ENCODE assay signal across 20 cellular contexts in genomic region chr15:71375934-71376333, GRCh38.
A peak's percentile ranks its signal among the peaks of the same experiment; 100 is the strongest.
DNase-seq lines count a peak whose midpoint lies in the region; ATAC-seq and TF ChIP-seq lines count a peak whose summit lies in the region.
"Had no signal": no experiment of that assay in that cellular context is flagged by ENCODE, and none has a peak within 500 bp of the region (broad histone marks: within the 10 kb centered on the region; RNA-seq: fewer than 3 reads in every experiment).

No MANE protein-coding gene starts in this region.

- H3K27me3 Mint-ChIP-seq in activated CD8-positive, alpha-beta T cell treated with anti-CD3 and anti-CD28 coated beads for 36 hours, result peaks cover 4% of the 10 kb centered on the region
- H3K27me3 Mint-ChIP-seq: CD4-positive, alpha-beta memory T cell had no signal

- H3K36me3 Mint-ChIP-seq in activated CD8-positive, alpha-beta T cell treated with anti-CD3 and anti-CD28 coated beads for 36 hours (ENCODE audit: low read depth), result peaks cover 4% of the 10 kb centered on the region

- no peaks in the 10 kb centered on the region for H3K27me3 ChIP-seq in foreskin keratinocyte
- H3K27me3 ChIP-seq: BLaER1 treated with 17β-estradiol and CSF1 and Interleukin-3, amounts not matched to agents 10 nM and 100 nM had no signal

- no peak overlapping the region for H3K4me3 Mint-ChIP-seq in activated CD8-positive, alpha-beta T cell treated with anti-CD3 and anti-CD28 coated beads for 36 hours

- peaks cover 17% of the 10 kb centered on the region for H3K4me1 Mint-ChIP-seq in activated CD8-positive, alpha-beta T cell treated with anti-CD3 and anti-CD28 coated beads for 36 hours (ENCODE audit: low read depth)

- POLR2A ChIA-PET in activated CD8-positive, alpha-beta T cell treated with anti-CD3 and anti-CD28 coated beads for 36 hours (lab: Charles Lee), result no interaction called here

- no peak for ATAC-seq in foreskin keratinocyte
- ATAC-seq in activated CD8-positive, alpha-beta T cell treated with anti-CD3 and anti-CD28 coated beads for 36 hours, result no peak
- ATAC-seq: Panc1, SK-N-SH treated with all-trans-retinoic acid at 6 μM for 48 hours had no signal

- CTCF ChIA-PET in activated CD8-positive, alpha-beta T cell treated with anti-CD3 and anti-CD28 coated beads for 36 hours (lab: Charles Lee), result no interaction called here

- no peak for TF ChIP-seq CTCF in epithelial cell of esophagus (IDR thresholded peaks at IDR 0.05; ENCODE audit: insufficient read depth, low read depth, low read length, missing control alignments)
- TF ChIP-seq CTCF in foreskin keratinocyte (conservative IDR thresholded peaks at IDR 0.05), result no peak
- no peak for TF ChIP-seq CTCF in activated CD8-positive, alpha-beta T cell treated with anti-CD3 and anti-CD28 coated beads for 36 hours (IDR thresholded peaks at IDR 0.05)

- peaks cover 8% of the 10 kb centered on the region for H3K4me1 ChIP-seq in foreskin keratinocyte
- H3K4me1 ChIP-seq: BLaER1 treated with 17β-estradiol and CSF1 and Interleukin-3, amounts not matched to agents 10 nM and 100 nM had no signal

- peaks cover 5% of the 10 kb centered on the region for H3K9me3 Mint-ChIP-seq in activated CD8-positive, alpha-beta T cell treated with anti-CD3 and anti-CD28 coated beads for 36 hours

- no peak overlapping the region for H3K27ac Mint-ChIP-seq in activated CD8-positive, alpha-beta T cell treated with anti-CD3 and anti-CD28 coated beads for 36 hours

- intact Hi-C loops in activated CD8-positive, alpha-beta T cell treated with anti-CD3 and anti-CD28 coated beads for 36 hours (cut with micrococcal nuclease), result no loop called here

- H3K4me3 ChIP-seq in epithelial cell of esophagus (ENCODE audit: low read length), result no peak overlapping the region
- H3K4me3 ChIP-seq: BLaER1 treated with 17β-estradiol and CSF1 and Interleukin-3, amounts not matched to agents 10 nM and 100 nM had no signal

- H3K27ac ChIP-seq in foreskin keratinocyte, result no peak overlapping the region
- H3K27ac ChIP-seq: BLaER1 treated with 17β-estradiol and CSF1 and Interleukin-3, amounts not matched to agents 10 nM and 100 nM had no signal

- DNase-seq in RKO (ENCODE audit: low spot score) (peak; percentile 12), epithelial cell of esophagus (ENCODE audit: low read depth) (peak; percentile 31), foreskin keratinocyte (peak; percentile 32 to 46), AG08396 (ENCODE audit: low spot score) (no peak), COLO829 (ENCODE audit: low spot score) (no peak)
- DNase-seq in activated CD8-positive, alpha-beta T cell treated with anti-CD3 and anti-CD28 coated beads for 36 hours, result no peak
- DNase-seq in stimulated activated CD8-positive, alpha-beta memory T cell treated with anti-CD3 and anti-CD28 coated beads, Interleukin-4, amount 100 ng/mL, for 48 hours, result no peak
- DNase-seq: ACHN; CD4-positive, alpha-beta memory T cell; DND-41; MM.1S; NCI-H1092; NCI-H1436; NCI-H1930; NCI-H2227 treated with DMSO at 0.1 percent for 48 hours; NCI-H510A treated with DMSO at 0.1 percent for 48 hours; NCI-H774 had no signal

Comparison
In these comparisons a context has a peak if more than half of its experiments do, and no peak if none do; other contexts are left out.
1. DNase-seq: peak in RKO (single experiment), epithelial cell of esophagus (single experiment) and foreskin keratinocyte (2 of 2); none in activated CD8-positive, alpha-beta T cell treated with anti-CD3 and anti-CD28 coated beads for 36 hours (single experiment), AG08396 (single experiment), COLO829 (single experiment) and stimulated activated CD8-positive, alpha-beta memory T cell treated with anti-CD3 and anti-CD28 coated beads, Interleukin-4, amount 100 ng/mL, for 48 hours (single experiment).